In genomic region chr17:22515599-22515998, GRCh38 we compare ENCODE assay signal across 19 cellular contexts.
"Had no signal": no experiment of that assay in that cellular context is flagged by ENCODE, and none has a peak within 500 bp of the region (broad histone marks: within the 10 kb centered on the region; RNA-seq: fewer than 3 reads in every experiment).

No MANE protein-coding gene starts in this region.

- H3K27ac Mint-ChIP-seq: mesothelial cell of epicardium had no signal

- H3K4me1 Mint-ChIP-seq: mesothelial cell of epicardium had no signal

- H3K4me3 Mint-ChIP-seq: mesothelial cell of epicardium had no signal

- DNase-seq: colonic mucosa; dermis blood vessel endothelial cell; dorsolateral prefrontal cortex; effector CD4-positive, alpha-beta T cell; effector memory CD4-positive, alpha-beta T cell; foreskin keratinocyte; heart right ventricle; hippocampal formation; left cardiac atrium; left lung; left ventricle myocardium superior; lower lobe of right lung; mesenchymal stem cell; mucosa of descending colon had no signal

- FAIRE-seq: endothelial cell of umbilical vein, frontal cortex, islet of Langerhans, keratinocyte had no signal
